In the genomic region with DNA sequence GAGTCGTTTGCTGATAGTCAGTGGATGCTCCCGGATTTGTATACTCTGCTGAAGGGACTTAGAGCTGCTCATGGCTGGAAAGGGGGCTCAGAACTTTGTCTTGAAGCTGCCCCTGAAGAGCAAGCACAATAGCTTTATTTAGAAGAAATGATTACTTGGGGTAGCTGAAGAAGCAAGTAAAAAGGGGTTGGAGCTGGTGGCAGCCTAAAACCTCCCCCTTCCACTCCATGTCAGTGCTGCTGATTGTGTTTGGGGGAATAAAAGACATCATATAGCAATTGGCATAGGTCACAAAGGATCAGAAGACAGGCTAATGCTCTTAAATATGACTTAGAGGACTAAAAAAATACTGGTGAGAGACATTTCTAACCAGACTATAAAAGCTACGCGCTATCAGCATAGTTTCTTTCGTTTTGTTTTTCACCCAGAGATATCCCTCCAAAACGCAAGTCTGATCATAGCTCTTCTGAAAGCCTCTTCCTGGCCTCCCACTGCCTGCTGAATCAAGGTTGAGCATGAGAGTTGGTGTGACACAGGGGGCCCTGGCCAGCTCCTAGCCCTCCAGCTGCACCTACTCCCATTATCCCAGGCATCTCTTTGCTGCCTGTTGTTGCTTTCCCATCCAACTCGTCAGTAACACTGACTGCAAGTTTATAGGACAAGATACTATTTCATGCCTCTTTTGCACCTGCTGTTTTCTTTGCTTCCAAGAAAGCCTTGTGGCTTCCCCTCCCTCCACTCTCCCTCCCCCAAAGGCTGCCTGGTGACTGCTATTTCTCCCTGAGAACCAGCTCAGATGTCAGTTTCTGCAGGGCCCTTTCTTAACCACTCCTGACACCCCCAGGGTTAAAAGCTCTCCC, we compare ENCODE assay signal across 11 cellular contexts. TPM values are rescaled to one million over a fixed set of nuclear protein-coding genes. Genes with fewer than 3 reads are reported as not detected.
DNase-seq lines count a peak whose midpoint lies in the region; ATAC-seq and TF ChIP-seq lines count a peak whose summit lies in the region.
"Had no signal": no experiment of that assay in that cellular context is flagged by ENCODE, and none has a peak within 500 bp of the region (broad histone marks: within the 10 kb centered on the region; RNA-seq: fewer than 3 reads in every experiment).

No MANE protein-coding gene starts in this region.

- no peak overlapping the region for H3K4me2 ChIP-seq in IMR-90 (ENCODE audit: low read depth, low read length)
- no peak overlapping the region for H3K4me2 ChIP-seq in hepatocyte

- H3K27ac Mint-ChIP-seq in CD4-positive, alpha-beta T cell: peak overlapping the region; percentile 84
- peak overlapping the region; percentile 96 for H3K27ac Mint-ChIP-seq in activated T-cell treated with anti-CD3 and anti-CD28 coated beads, Interleukin-2, amount 50 U/mL, for 72 hours
- H3K27ac Mint-ChIP-seq in naive thymus-derived CD4-positive, alpha-beta T cell: peak overlapping the region; percentile 93 to 99 (median 97)

- peaks cover 3% of the 10 kb centered on the region for H3K9me3 Mint-ChIP-seq in CD4-positive, alpha-beta T cell
- peaks cover 2 to 9% of the 10 kb centered on the region in 2 donors for H3K9me3 Mint-ChIP-seq in activated T-cell treated with anti-CD3 and anti-CD28 coated beads, Interleukin-2, amount 50 U/mL, for 72 hours
- H3K9me3 Mint-ChIP-seq in naive thymus-derived CD4-positive, alpha-beta T cell: peaks cover 0 to 23% (median 10%) of the 10 kb centered on the region in 11 donors

- CTCF ChIA-PET in CD4-positive, alpha-beta T cell (lab: Charles Lee): interaction anchor here (1.1 kb wide), 1 partner anchor 289 kb away, joined by 3 read pairs; no protein-coding TSS in a partner anchor
- CTCF ChIA-PET in IMR-90 (lab: Yijun Ruan, JAX): interaction anchor here (0.8 kb wide), 1 partner anchor 17 kb away, joined by 3 read pairs; no protein-coding TSS in a partner anchor
- CTCF ChIA-PET in naive thymus-derived CD4-positive, alpha-beta T cell (lab: Charles Lee): interaction anchor here (1.2 to 2.2 kb wide), 5 partner anchors 11 to 289 kb away, joined by 3 to 13 read pairs (median 5); no protein-coding TSS in a partner anchor

- H3K9me2 ChIP-seq in hepatocyte (replicated peaks; ENCODE audit: insufficient read depth): no peaks in the 10 kb centered on the region

- no peaks in the 10 kb centered on the region for H3K79me2 ChIP-seq in hepatocyte

- no peak for DNase-seq in CD4-positive, alpha-beta T cell
- DNase-seq in IMR-90: peak; percentile 33
- no peak for DNase-seq in activated T-cell treated with anti-CD3 and anti-CD28 coated beads, Interleukin-2, amount 50 U/mL, for 72 hours
- DNase-seq in naive thymus-derived CD4-positive, alpha-beta T cell: peak in 7 of 9 donors; percentile 4 to 49 (median 28)
- DNase-seq in NCI-H1694 treated with DMSO at 0.1 percent for 48 hours (lab: John Stamatoyannopoulos, UW): no peak
- DNase-seq in hepatocyte (ENCODE audit: low spot score): no peak
- no peak for DNase-seq in heart left ventricle
- DNase-seq: aorta, left colon had no signal

- H3K27me3 Mint-ChIP-seq in CD4-positive, alpha-beta T cell: no peaks in the 10 kb centered on the region
- H3K27me3 Mint-ChIP-seq in activated T-cell treated with anti-CD3 and anti-CD28 coated beads, Interleukin-2, amount 50 U/mL, for 72 hours (ENCODE audit: low read depth): no peaks in the 10 kb centered on the region
- no peaks in the 10 kb centered on the region for H3K27me3 Mint-ChIP-seq in naive thymus-derived CD4-positive, alpha-beta T cell

- H4K5ac ChIP-seq in IMR-90 (ENCODE audit: low read depth, low read length): no peak overlapping the region

- 63% methylated on average over 1 of the region's 7 CpGs; no CpG with 5 or more reads in 1 of the 2 experiments for WGBS in IMR-90 (ENCODE audit: extremely low coverage in 2 of 2, insufficient read length in 1 of 2), 2 experiments
- 75% methylated on average over 7 of the region's 7 CpGs for WGBS in hepatocyte (ENCODE audit: low lambda C conversion rate, missing lambda C conversion rate)
- WGBS in heart left ventricle, 4 donors: 77 to 85% (median 81%) methylated on average over 7 of the region's 7 CpGs

- no peak overlapping the region; the same call in 1 of the 2 replicates for H2AK5ac ChIP-seq in IMR-90 (ENCODE audit: low read depth, low read length)

- no peak overlapping the region for H3K18ac ChIP-seq in IMR-90 (ENCODE audit: low read depth, low read length)

- no peak overlapping the region for H4K8ac ChIP-seq in IMR-90 (ENCODE audit: low read depth in 2 of 2, low read length in 2 of 2)

- H3K9me1 ChIP-seq in IMR-90 (ENCODE audit: insufficient read depth, low read length): peaks cover 3% of the 10 kb centered on the region; the same call in 1 of the 2 replicates

- in situ Hi-C loops in IMR-90 (cut with MboI; ENCODE audit: low sequenced_read_pairs): no loop called here

- BruUV-seq in IMR-90 (replicated peaks; lab: Mats Ljungman, UMichigan): no TSS peak

- no peak overlapping the region; the same call in 1 of the 2 replicates for H2BK120ac ChIP-seq in IMR-90 (ENCODE audit: low read depth, low read length)

- ATAC-seq in CD4-positive, alpha-beta T cell (ENCODE audit: poor library complexity): peak; percentile 55
- ATAC-seq in IMR-90 (ENCODE audit: low read depth): no peak
- peak; percentile 55 to 64 for ATAC-seq in activated T-cell treated with anti-CD3 and anti-CD28 coated beads, Interleukin-2, amount 50 U/mL, for 72 hours (replicated peaks in 1 of 2)
- ATAC-seq in naive thymus-derived CD4-positive, alpha-beta T cell: peak; percentile 51
- ATAC-seq in HG02610 (IDR thresholded peaks at IDR 0.05; ENCODE audit: unreplicated experiment): no peak
- no peak for ATAC-seq in heart left ventricle
- ATAC-seq: left colon, sciatic nerve had no signal

- POLR2A ChIA-PET in CD4-positive, alpha-beta T cell (lab: Charles Lee): interaction anchor here (0.8 to 2.7 kb wide), 8 partner anchors 10 to 174 kb away, joined by 3 to 7 read pairs (median 3); no protein-coding TSS in a partner anchor
- POLR2A ChIA-PET in IMR-90 (lab: Charles Lee; ENCODE audit: unreplicated experiment): no interaction called here
- POLR2A ChIA-PET in naive thymus-derived CD4-positive, alpha-beta T cell (lab: Charles Lee): interaction anchor here (0.6 to 1.0 kb wide), 6 partner anchors 9 to 174 kb away, joined by 3 to 5 read pairs (median 3); no protein-coding TSS in a partner anchor

- no peak overlapping the region for H3K4ac ChIP-seq in IMR-90 (ENCODE audit: low read depth, low read length)

- no peak overlapping the region for H3K23ac ChIP-seq in IMR-90 (ENCODE audit: low read depth, low read length)

- H3K9me3 ChIP-seq in CD4-positive, alpha-beta T cell (ENCODE audit: control insufficient read depth, low read length): peaks cover 9% of the 10 kb centered on the region
- H3K9me3 ChIP-seq in IMR-90 (ENCODE audit: control insufficient read depth, insufficient read depth, low read length) (no peaks in the 10 kb centered on the region), hepatocyte (ENCODE audit: low read depth) (no peaks in the 10 kb centered on the region), heart left ventricle (peaks cover 0 to 2% (median 0%) of the 10 kb centered on the region in 12 donors)
- H3K9me3 ChIP-seq in naive thymus-derived CD4-positive, alpha-beta T cell (ENCODE audit: control insufficient read depth in 2 of 3, low read length in 3 of 3): no peaks in the 10 kb centered on the region

- H3K36me3 ChIP-seq in IMR-90 (ENCODE audit: control insufficient read depth, insufficient read depth, low read length): no peaks in the 10 kb centered on the region
- H3K36me3 ChIP-seq in naive thymus-derived CD4-positive, alpha-beta T cell (ENCODE audit: control insufficient read depth in 2 of 3, insufficient read depth in 3 of 3, low read length in 3 of 3): no peaks in the 10 kb centered on the region
- H3K36me3 ChIP-seq in hepatocyte (replicated peaks; ENCODE audit: insufficient read depth, low read depth): no peaks in the 10 kb centered on the region
- H3K36me3 ChIP-seq in heart left ventricle: no peaks in the 10 kb centered on the region

- H2AFZ ChIP-seq in IMR-90 (replicated peaks; ENCODE audit: low read length, poor library complexity) (peak overlapping the region; percentile 18), hepatocyte (no peak overlapping the region)

- H2AK9ac ChIP-seq in IMR-90 (replicated peaks; ENCODE audit: low read depth, low read length, poor library complexity): no peak overlapping the region

- H3K4me1 ChIP-seq in IMR-90 (ENCODE audit: control insufficient read depth, insufficient read depth, low read length) (peaks cover 4% of the 10 kb centered on the region; the same call in 1 of the 2 replicates), hepatocyte (ENCODE audit: insufficient read depth) (no peaks in the 10 kb centered on the region), heart left ventricle (peaks cover 0 to 28% (median 0%) of the 10 kb centered on the region in 12 donors)
- H3K4me1 ChIP-seq in naive thymus-derived CD4-positive, alpha-beta T cell (ENCODE audit: control insufficient read depth in 2 of 2, insufficient read depth in 2 of 2, low read length in 2 of 2): peaks cover 0 to 18% of the 10 kb centered on the region in 2 donors

- H3K56ac ChIP-seq in IMR-90 (ENCODE audit: extremely low read depth, insufficient read depth, low read length): no peak overlapping the region

- no peaks in the 10 kb centered on the region for H3K79me1 ChIP-seq in IMR-90 (ENCODE audit: low read depth in 1 of 2, low read length in 2 of 2)

- no peak for TF ChIP-seq RAD21 in IMR-90 (IDR thresholded peaks at IDR 0.05; ENCODE audit: low read length)

- no peak overlapping the region for H3K27ac ChIP-seq in CD4-positive, alpha-beta T cell (ENCODE audit: low read depth, low read length)
- H3K27ac ChIP-seq in IMR-90 (ENCODE audit: insufficient read depth, low read length): no peak overlapping the region
- peak overlapping the region; percentile 75 for H3K27ac ChIP-seq in naive thymus-derived CD4-positive, alpha-beta T cell (ENCODE audit: low read depth, low read length)
- H3K27ac ChIP-seq in hepatocyte: no peak overlapping the region
- H3K27ac ChIP-seq in heart left ventricle: peak overlapping the region in 1 of 12 donors; percentile 28

- 0 out of 2 replicates have a peak overlapping the region, but pooled peaks have one; percentile 28 for H3K14ac ChIP-seq in IMR-90 (replicated peaks; ENCODE audit: low read depth, low read length)

- intact Hi-C loops in CD4-positive, alpha-beta T cell (cut with DNase I, micrococcal nuclease): loop anchor here in 1 of 2 experiments (10.0 kb wide), 1 partner anchor 107 kb away; no protein-coding TSS in a partner anchor
- intact Hi-C loops in IMR-90 (cut with micrococcal nuclease) (no loop called here), heart left ventricle (cut with DNase I) (loop anchor here in 1 of 10 donors (5.0 kb wide), 1 partner anchor 60 kb away; no protein-coding TSS in a partner anchor)
- intact Hi-C loops in naive thymus-derived CD4-positive, alpha-beta T cell (cut with micrococcal nuclease): loop anchor here (5.0 kb wide), 2 partner anchors 85 to 105 kb away; no protein-coding TSS in a partner anchor

- H3K36me3 Mint-ChIP-seq in CD4-positive, alpha-beta T cell (ENCODE audit: low read depth): no peaks in the 10 kb centered on the region
- H3K36me3 Mint-ChIP-seq in activated T-cell treated with anti-CD3 and anti-CD28 coated beads, Interleukin-2, amount 50 U/mL, for 72 hours (ENCODE audit: insufficient read depth in 2 of 2): peaks cover 4 to 15% of the 10 kb centered on the region in 2 donors
- peaks cover 0 to 18% (median 5%) of the 10 kb centered on the region in 5 donors for H3K36me3 Mint-ChIP-seq in naive thymus-derived CD4-positive, alpha-beta T cell

- peaks cover 27% of the 10 kb centered on the region for H3K4me1 Mint-ChIP-seq in CD4-positive, alpha-beta T cell (ENCODE audit: low read depth)
- H3K4me1 Mint-ChIP-seq in activated T-cell treated with anti-CD3 and anti-CD28 coated beads, Interleukin-2, amount 50 U/mL, for 72 hours (ENCODE audit: low read depth): peaks cover 29% of the 10 kb centered on the region
- H3K4me1 Mint-ChIP-seq in naive thymus-derived CD4-positive, alpha-beta T cell: peaks cover 8 to 34% (median 29%) of the 10 kb centered on the region in 7 donors

- H3K27me3 ChIP-seq in CD4-positive, alpha-beta T cell (ENCODE audit: control insufficient read depth, insufficient read depth, low read length): no peaks in the 10 kb centered on the region
- H3K27me3 ChIP-seq in IMR-90 (ENCODE audit: control insufficient read depth, insufficient read depth, low read length) (no peaks in the 10 kb centered on the region), hepatocyte (no peaks in the 10 kb centered on the region), heart left ventricle (no peaks in the 10 kb centered on the region)
- H3K27me3 ChIP-seq in naive thymus-derived CD4-positive, alpha-beta T cell (ENCODE audit: control insufficient read depth in 2 of 2, insufficient read depth in 2 of 2, low read length in 2 of 2): no peaks in the 10 kb centered on the region

- peak overlapping the region; percentile 84 for H3K4me3 Mint-ChIP-seq in CD4-positive, alpha-beta T cell
- H3K4me3 Mint-ChIP-seq in activated T-cell treated with anti-CD3 and anti-CD28 coated beads, Interleukin-2, amount 50 U/mL, for 72 hours: peak overlapping the region; percentile 74 to 95
- peak overlapping the region; percentile 66 to 93 (median 84) for H3K4me3 Mint-ChIP-seq in naive thymus-derived CD4-positive, alpha-beta T cell

- H2BK5ac ChIP-seq in IMR-90 (ENCODE audit: low read depth, low read length, poor library complexity, severe bottlenecking): no peak overlapping the region

- dilution Hi-C loops in IMR-90 (cut with HindIII; ENCODE audit: low sequenced_read_pairs, unreplicated experiment): no loop called here

- H4K91ac ChIP-seq in IMR-90 (ENCODE audit: insufficient read depth, low read depth, low read length): no peak overlapping the region

- no peak overlapping the region for H2BK20ac ChIP-seq in IMR-90 (ENCODE audit: low read depth, low read length)

- H3K9ac ChIP-seq in IMR-90 (ENCODE audit: low read depth, low read length): no peak overlapping the region

- H2BK15ac ChIP-seq in IMR-90 (ENCODE audit: low read depth, low read length): no peak overlapping the region

- TF ChIP-seq CTCF in CD4-positive, alpha-beta T cell (IDR thresholded peaks at IDR 0.05): no peak
- TF ChIP-seq CTCF in IMR-90 (conservative IDR thresholded peaks at IDR 0.05; ENCODE audit: low read depth, low read length): no peak
- no peak for TF ChIP-seq CTCF in hepatocyte (IDR thresholded peaks at IDR 0.05; ENCODE audit: poor library complexity)
- no peak for TF ChIP-seq CTCF in heart left ventricle (IDR thresholded peaks at IDR 0.05)

- no peak overlapping the region for H3K4me3 ChIP-seq in IMR-90 (ENCODE audit: insufficient read depth, low read depth, low read length)
- peak overlapping the region; percentile 55 for H3K4me3 ChIP-seq in naive thymus-derived CD4-positive, alpha-beta T cell (ENCODE audit: low read length)
- no peak overlapping the region for H3K4me3 ChIP-seq in hepatocyte
- H3K4me3 ChIP-seq in heart left ventricle: no peak overlapping the region

- no peaks in the 10 kb centered on the region for H4K20me1 ChIP-seq in IMR-90 (ENCODE audit: insufficient read depth, low read length)
- no peaks in the 10 kb centered on the region for H4K20me1 ChIP-seq in hepatocyte (ENCODE audit: insufficient read depth, poor library complexity, severe bottlenecking)

- no peak for TF ChIP-seq POLR2A in IMR-90 (IDR thresholded peaks at IDR 0.05; ENCODE audit: low read depth, low read length)
- TF ChIP-seq POLR2A in heart left ventricle (IDR thresholded peaks at IDR 0.05): no peak

RNA-seq across cellular contexts. Expression of a gene that starts 33.9 kb away (rescaled TPM):
- 100 to 1,000 TPM; 117 to 120 TPM for total RNA-seq in CD4-positive, alpha-beta T cell
- total RNA-seq in IMR-90 (2012; rRNA removed): 121 and 211 TPM in 2 replicates
- polyA plus RNA-seq in IMR-90 (2012; rRNA removed): 255 and 410 TPM in 2 replicates
- 111 and 118 TPM in 2 replicates for polyA plus RNA-seq in IMR-90 (2012; cell fraction: cytosol; rRNA removed)
- polyA plus RNA-seq in IMR-90 (2012; cell fraction: nucleus; rRNA removed; ENCODE audit: low replicate concordance): 701 and 2,036 TPM in 2 replicates
- total RNA-seq in activated T-cell treated with anti-CD3 and anti-CD28 coated beads, Interleukin-2, amount 50 U/mL, for 72 hours: 10 to 100 TPM; 30.7 to 44.6 TPM
- 100 to 1,000 TPM in 2 of 5 experiments, 10 to 100 TPM in 3; 16.4 to 443 (median 32.4) TPM for total RNA-seq in naive thymus-derived CD4-positive, alpha-beta T cell
- 1 to 10 TPM; 6.9 to 8.0 TPM for polyA plus RNA-seq in naive thymus-derived CD4-positive, alpha-beta T cell
- 161 and 190 TPM in 2 replicates for total RNA-seq in hepatocyte
- 145 and 156 TPM in 2 replicates for polyA plus RNA-seq in hepatocyte
- total RNA-seq in heart left ventricle: 100 to 1,000 TPM in 1 of 9 donors, 10 to 100 TPM in 8; 17.7 to 118 (median 73.0) TPM
- polyA plus RNA-seq in heart left ventricle: 10 to 100 TPM; 19.7 to 56.7 TPM

Comparison
In these comparisons a context has a peak if more than half of its experiments do, and no peak if none do; other contexts are left out.
1. ATAC-seq: peak in CD4-positive, alpha-beta T cell (single experiment), activated T-cell treated with anti-CD3 and anti-CD28 coated beads, Interleukin-2, amount 50 U/mL, for 72 hours (2 of 2) and naive thymus-derived CD4-positive, alpha-beta T cell (single experiment); none in IMR-90 (single experiment), HG02610 (single experiment) and heart left ventricle (0 of 4).
2. DNase-seq: peak in IMR-90 (single experiment) and naive thymus-derived CD4-positive, alpha-beta T cell (7 of 9); none in CD4-positive, alpha-beta T cell (0 of 10), activated T-cell treated with anti-CD3 and anti-CD28 coated beads, Interleukin-2, amount 50 U/mL, for 72 hours (0 of 2), NCI-H1694 treated with DMSO at 0.1 percent for 48 hours (single experiment), hepatocyte (single experiment) and heart left ventricle (0 of 5).
3. Peak in every context shown above with its lines, with median percentiles within 50 percentile points of each other: H3K27ac Mint-ChIP-seq and H3K4me3 Mint-ChIP-seq.